Comparison of ENCODE assay signal across 21 cellular contexts in the genomic region with DNA sequence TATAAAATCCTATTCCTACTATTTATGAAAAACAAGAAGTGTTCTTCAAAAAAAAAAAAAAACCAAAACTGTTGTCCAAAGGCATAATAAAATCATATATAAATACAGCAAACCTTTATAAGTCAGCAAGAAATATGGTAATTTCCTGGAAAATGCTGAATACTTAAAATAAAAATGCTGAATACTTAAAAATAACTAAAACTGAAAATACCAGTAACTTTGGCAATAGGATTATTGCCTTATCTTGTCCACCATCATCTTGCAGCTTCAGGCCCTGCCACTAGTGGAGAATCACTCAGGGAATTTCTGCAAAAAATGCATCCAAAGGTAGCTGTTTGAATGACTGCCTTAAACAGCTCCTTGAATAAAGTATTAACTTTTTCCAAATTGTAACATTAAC.
"Had no signal": no experiment of that assay in that cellular context is flagged by ENCODE, and none has a peak within 500 bp of the region (broad histone marks: within the 10 kb centered on the region; RNA-seq: fewer than 3 reads in every experiment).

No MANE protein-coding gene starts in this region.

- H3K27me3 ChIP-seq: ascending aorta, left lung, neutrophil, pancreas, tibial artery had no signal

- DNase-seq: activated CD4-positive, alpha-beta T cell treated with anti-CD3 and anti-CD28 coated beads, Interleukin-2, amount 50 U/mL, for 4 hours; activated CD8-positive, alpha-beta memory T cell treated with anti-CD3 and anti-CD28 coated beads for 24 hours; activated CD8-positive, alpha-beta memory T cell treated with anti-CD3 and anti-CD28 coated beads, Interleukin-2, amount 50 U/mL, for 4 hours; activated T-cell treated with anti-CD3 and anti-CD28 coated beads, Interleukin-2, amount 50 U/mL, for 24 hours; central memory CD4-positive, alpha-beta T cell; effector memory CD4-positive, alpha-beta T cell; foreskin fibroblast; left lung; naive B cell; pancreas; right cardiac atrium; stimulated activated CD4-positive, alpha-beta T cell treated with anti-CD3 and anti-CD28 coated beads, Interleukin-1b, Interleukin-23, amount 100 ng/mL, for 48 hours; stimulated activated naive CD8-positive, alpha-beta T cell treated with anti-CD3 and anti-CD28 coated beads, Interleukin-15, amount 100 ng/mL, for 72 hours; T-cell; tibial artery had no signal

- H3K9me3 ChIP-seq: ascending aorta, left lung, neutrophil, pancreas, tibial artery had no signal

- H3K27ac ChIP-seq: ascending aorta, left lung, neutrophil, pancreas, skin epidermis, tibial artery had no signal

- H3K4me1 ChIP-seq: ascending aorta, left lung, pancreas, tibial artery had no signal

- H3K4me3 ChIP-seq: ascending aorta, left lung, lung, pancreas, skin epidermis, tibial artery had no signal

- H3K27me3 Mint-ChIP-seq: activated T-cell treated with anti-CD3 and anti-CD28 coated beads, Interleukin-2, amount 50 U/mL, for 24 hours; activated T-helper 17 cell treated with anti-CD3 and anti-CD28 coated beads, Interleukin-2, amount 50 U/mL, for 72 hours; naive B cell; stimulated activated naive CD8-positive, alpha-beta T cell treated with anti-CD3 and anti-CD28 coated beads, Interleukin-15, amount 100 ng/mL, for 72 hours; T-cell had no signal

- H3K4me3 Mint-ChIP-seq: activated T-cell treated with anti-CD3 and anti-CD28 coated beads, Interleukin-2, amount 50 U/mL, for 24 hours; activated T-helper 17 cell treated with anti-CD3 and anti-CD28 coated beads, Interleukin-2, amount 50 U/mL, for 72 hours; naive B cell; stimulated activated naive CD8-positive, alpha-beta T cell treated with anti-CD3 and anti-CD28 coated beads, Interleukin-15, amount 100 ng/mL, for 72 hours; T-cell had no signal

- H3K27ac Mint-ChIP-seq: activated naive CD4-positive, alpha-beta T cell treated with anti-CD3 and anti-CD28 coated beads, Interleukin-2, amount 50 U/mL, for 72 hours; activated T-helper 17 cell treated with anti-CD3 and anti-CD28 coated beads, Interleukin-2, amount 50 U/mL, for 72 hours; stimulated activated naive CD8-positive, alpha-beta T cell treated with anti-CD3 and anti-CD28 coated beads, Interleukin-15, amount 100 ng/mL, for 72 hours had no signal

- H3K9me3 Mint-ChIP-seq: activated naive CD4-positive, alpha-beta T cell treated with anti-CD3 and anti-CD28 coated beads, Interleukin-2, amount 50 U/mL, for 72 hours; activated T-cell treated with anti-CD3 and anti-CD28 coated beads, Interleukin-2, amount 50 U/mL, for 24 hours; activated T-helper 17 cell treated with anti-CD3 and anti-CD28 coated beads, Interleukin-2, amount 50 U/mL, for 72 hours; naive B cell; stimulated activated naive CD8-positive, alpha-beta T cell treated with anti-CD3 and anti-CD28 coated beads, Interleukin-15, amount 100 ng/mL, for 72 hours; T-cell had no signal

- ATAC-seq: activated naive CD4-positive, alpha-beta T cell treated with anti-CD3 and anti-CD28 coated beads, Interleukin-2, amount 50 U/mL, for 72 hours; activated T-helper 17 cell treated with anti-CD3 and anti-CD28 coated beads, Interleukin-2, amount 50 U/mL, for 72 hours; left lung; pancreas; right cardiac atrium; stimulated activated naive CD8-positive, alpha-beta T cell treated with anti-CD3 and anti-CD28 coated beads, Interleukin-15, amount 100 ng/mL, for 72 hours; T-cell had no signal

- H3K4me1 Mint-ChIP-seq: activated T-helper 17 cell treated with anti-CD3 and anti-CD28 coated beads, Interleukin-2, amount 50 U/mL, for 72 hours; stimulated activated naive CD8-positive, alpha-beta T cell treated with anti-CD3 and anti-CD28 coated beads, Interleukin-15, amount 100 ng/mL, for 72 hours had no signal
